In genomic region chrX:26664919-26665318, GRCh38 we compare ENCODE assay signal across 31 cellular contexts.
"Had no signal": no experiment of that assay in that cellular context is flagged by ENCODE, and none has a peak within 500 bp of the region (broad histone marks: within the 10 kb centered on the region; RNA-seq: fewer than 3 reads in every experiment).

No MANE protein-coding gene starts in this region.

- H3K9me3 Mint-ChIP-seq: activated naive CD4-positive, alpha-beta T cell treated with anti-CD3 and anti-CD28 coated beads, Interleukin-2, amount 50 U/mL, for 24 hours; activated naive CD8-positive, alpha-beta T cell treated with anti-CD3 and anti-CD28 coated beads, Interleukin-2, amount 50 U/mL, for 24 hours; WTC11 had no signal

- H3K27ac Mint-ChIP-seq: activated CD8-positive, alpha-beta T cell treated with anti-CD3 and anti-CD28 coated beads for 36 hours; activated naive CD4-positive, alpha-beta T cell treated with anti-CD3 and anti-CD28 coated beads, Interleukin-2, amount 50 U/mL, for 24 hours; activated naive CD8-positive, alpha-beta T cell treated with anti-CD3 and anti-CD28 coated beads, Interleukin-2, amount 50 U/mL, for 24 hours; activated T-helper 17 cell treated with anti-CD3 and anti-CD28 coated beads, Interleukin-2, amount 50 U/mL, for 72 hours; naive B cell; nephron progenitor cell; WTC11 had no signal

- H3K4me1 Mint-ChIP-seq: activated naive CD4-positive, alpha-beta T cell treated with anti-CD3 and anti-CD28 coated beads, Interleukin-2, amount 50 U/mL, for 24 hours; activated naive CD8-positive, alpha-beta T cell treated with anti-CD3 and anti-CD28 coated beads, Interleukin-2, amount 50 U/mL, for 24 hours; activated T-helper 17 cell treated with anti-CD3 and anti-CD28 coated beads, Interleukin-2, amount 50 U/mL, for 72 hours; central memory CD8-positive, alpha-beta T cell; naive B cell; nephron progenitor cell had no signal

- ATAC-seq: activated CD8-positive, alpha-beta T cell treated with anti-CD3 and anti-CD28 coated beads for 36 hours; activated naive CD8-positive, alpha-beta T cell treated with anti-CD3 and anti-CD28 coated beads, Interleukin-2, amount 50 U/mL, for 24 hours; activated T-cell treated with anti-CD3 and anti-CD28 coated beads, Interleukin-2, amount 50 U/mL, for 4 hours; activated T-helper 17 cell treated with anti-CD3 and anti-CD28 coated beads, Interleukin-2, amount 50 U/mL, for 72 hours; gastrocnemius medialis; sciatic nerve; stimulated activated naive CD8-positive, alpha-beta T cell treated with anti-CD3 and anti-CD28 coated beads, Interleukin-15, Interleukin-2, amounts not matched to agents 100 U/mL and 50 U/mL, for 24 hours; WTC11 had no signal

- H3K27me3 ChIP-seq: gastrocnemius medialis, hepatocyte, ovary, uterus had no signal

- H3K4me3 ChIP-seq: gastrocnemius medialis, hepatocyte, left ventricle myocardium inferior, lung, ovary, prostate gland, skin epidermis, thoracic aorta, uterus had no signal

- H3K9me3 ChIP-seq: gastrocnemius medialis, left ventricle myocardium inferior, ovary, prostate gland, thoracic aorta, uterus had no signal

- H3K4me1 ChIP-seq: gastrocnemius medialis, left ventricle myocardium inferior, prostate gland, uterus had no signal

- H3K36me3 ChIP-seq: gastrocnemius medialis, left ventricle myocardium inferior, ovary, prostate gland, thoracic aorta, uterus had no signal

- DNase-seq: activated CD4-positive, alpha-beta T cell treated with anti-CD3 and anti-CD28 coated beads for 1 hour; activated CD4-positive, alpha-beta T cell treated with anti-CD3 and anti-CD28 coated beads, Interleukin-2, amount 50 U/mL, for 1 hour; activated CD8-positive, alpha-beta T cell treated with anti-CD3 and anti-CD28 coated beads for 36 hours; activated naive CD8-positive, alpha-beta T cell treated with anti-CD3 and anti-CD28 coated beads, Interleukin-2, amount 50 U/mL, for 24 hours; activated T-cell treated with anti-CD3 and anti-CD28 coated beads, Interleukin-2, amount 50 U/mL, for 4 hours; amygdala; dermis blood vessel endothelial cell; effector CD8-positive, alpha-beta T cell; erythroblast; gastrocnemius medialis; islet precursor cell; left ventricle myocardium inferior; naive B cell; nephron progenitor cell; ovary; retina; stimulated activated CD4-positive, alpha-beta T cell treated with anti-CD3 and anti-CD28 coated beads, Interleukin-12 subunit alpha, Interleukin-12 subunit beta, amount 100 ng/mL, for 4 hours; stimulated activated CD4-positive, alpha-beta T cell treated with anti-CD3 and anti-CD28 coated beads, Interleukin-4, amount 100 ng/mL, for 1 hour; stimulated activated naive CD8-positive, alpha-beta T cell treated with anti-CD3 and anti-CD28 coated beads, Interleukin-15, Interleukin-2, amounts not matched to agents 100 U/mL and 50 U/mL, for 24 hours; trophoblast cell; uterus had no signal

- H3K36me3 Mint-ChIP-seq: activated naive CD4-positive, alpha-beta T cell treated with anti-CD3 and anti-CD28 coated beads, Interleukin-2, amount 50 U/mL, for 24 hours; naive B cell; WTC11 had no signal

- H3K27ac ChIP-seq: gastrocnemius medialis, hepatocyte, left ventricle myocardium inferior, ovary, prostate gland, skin epidermis, thoracic aorta, uterus had no signal

- H3K4me3 Mint-ChIP-seq: activated CD8-positive, alpha-beta T cell treated with anti-CD3 and anti-CD28 coated beads for 36 hours; activated naive CD4-positive, alpha-beta T cell treated with anti-CD3 and anti-CD28 coated beads, Interleukin-2, amount 50 U/mL, for 24 hours; activated naive CD8-positive, alpha-beta T cell treated with anti-CD3 and anti-CD28 coated beads, Interleukin-2, amount 50 U/mL, for 24 hours; activated T-cell treated with anti-CD3 and anti-CD28 coated beads, Interleukin-2, amount 50 U/mL, for 4 hours; activated T-helper 17 cell treated with anti-CD3 and anti-CD28 coated beads, Interleukin-2, amount 50 U/mL, for 72 hours; central memory CD8-positive, alpha-beta T cell; naive B cell; nephron progenitor cell; WTC11 had no signal

- H3K27me3 Mint-ChIP-seq: activated CD8-positive, alpha-beta T cell treated with anti-CD3 and anti-CD28 coated beads for 36 hours; activated naive CD4-positive, alpha-beta T cell treated with anti-CD3 and anti-CD28 coated beads, Interleukin-2, amount 50 U/mL, for 24 hours; activated naive CD8-positive, alpha-beta T cell treated with anti-CD3 and anti-CD28 coated beads, Interleukin-2, amount 50 U/mL, for 24 hours; activated T-helper 17 cell treated with anti-CD3 and anti-CD28 coated beads, Interleukin-2, amount 50 U/mL, for 72 hours; central memory CD8-positive, alpha-beta T cell; naive B cell had no signal
